ENCODE assay signal across 1 cellular context in the genomic region with DNA sequence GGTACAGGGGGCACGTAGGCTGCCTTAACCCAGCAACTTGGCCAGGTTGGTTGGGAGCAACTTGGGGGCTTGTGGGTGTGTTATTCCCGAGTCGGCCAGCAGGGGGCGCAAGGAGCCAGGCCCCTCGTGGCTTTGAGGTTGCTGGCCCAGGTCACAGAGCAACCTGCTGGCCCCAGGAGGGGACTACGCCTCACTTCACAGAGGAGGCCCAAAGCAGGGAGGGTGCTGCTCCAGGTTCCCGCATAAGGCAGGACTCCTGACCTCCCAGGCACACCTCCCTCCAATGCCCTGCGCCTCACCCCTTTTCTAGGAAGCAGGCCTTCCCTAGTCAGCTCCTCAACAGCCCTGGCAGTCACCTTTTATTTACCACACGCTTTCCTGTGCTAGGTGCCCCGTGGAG.
TF ChIP-seq lines count a peak whose summit lies in the region.

No MANE protein-coding gene starts in this region.

TF ChIP-seq in HepG2, 621 proteins besides CTCF, POLR2A, EP300 and RAD21 (continued from another document and continues in another):
- no peak for TF ChIP-seq PRMT3 (CRISPR knock-in tag; IDR thresholded peaks at IDR 0.05; ENCODE audit: borderline replicate concordance, low read depth)
- TF ChIP-seq RELA (CRISPR knock-in tag; IDR thresholded peaks at IDR 0.05) = no peak
- TF ChIP-seq TBX3 (IDR thresholded peaks at IDR 0.05; ENCODE audit: borderline replicate concordance) = no peak
- TF ChIP-seq, protein P1, sequence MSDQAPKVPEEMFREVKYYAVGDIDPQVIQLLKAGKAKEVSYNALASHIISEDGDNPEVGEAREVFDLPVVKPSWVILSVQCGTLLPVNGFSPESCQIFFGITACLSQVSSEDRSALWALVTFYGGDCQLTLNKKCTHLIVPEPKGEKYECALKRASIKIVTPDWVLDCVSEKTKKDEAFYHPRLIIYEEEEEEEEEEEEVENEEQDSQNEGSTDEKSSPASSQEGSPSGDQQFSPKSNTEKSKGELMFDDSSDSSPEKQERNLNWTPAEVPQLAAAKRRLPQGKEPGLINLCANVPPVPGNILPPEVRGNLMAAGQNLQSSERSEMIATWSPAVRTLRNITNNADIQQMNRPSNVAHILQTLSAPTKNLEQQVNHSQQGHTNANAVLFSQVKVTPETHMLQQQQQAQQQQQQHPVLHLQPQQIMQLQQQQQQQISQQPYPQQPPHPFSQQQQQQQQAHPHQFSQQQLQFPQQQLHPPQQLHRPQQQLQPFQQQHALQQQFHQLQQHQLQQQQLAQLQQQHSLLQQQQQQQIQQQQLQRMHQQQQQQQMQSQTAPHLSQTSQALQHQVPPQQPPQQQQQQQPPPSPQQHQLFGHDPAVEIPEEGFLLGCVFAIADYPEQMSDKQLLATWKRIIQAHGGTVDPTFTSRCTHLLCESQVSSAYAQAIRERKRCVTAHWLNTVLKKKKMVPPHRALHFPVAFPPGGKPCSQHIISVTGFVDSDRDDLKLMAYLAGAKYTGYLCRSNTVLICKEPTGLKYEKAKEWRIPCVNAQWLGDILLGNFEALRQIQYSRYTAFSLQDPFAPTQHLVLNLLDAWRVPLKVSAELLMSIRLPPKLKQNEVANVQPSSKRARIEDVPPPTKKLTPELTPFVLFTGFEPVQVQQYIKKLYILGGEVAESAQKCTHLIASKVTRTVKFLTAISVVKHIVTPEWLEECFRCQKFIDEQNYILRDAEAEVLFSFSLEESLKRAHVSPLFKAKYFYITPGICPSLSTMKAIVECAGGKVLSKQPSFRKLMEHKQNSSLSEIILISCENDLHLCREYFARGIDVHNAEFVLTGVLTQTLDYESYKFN (CRISPR knock-in tag; conservative IDR thresholded peaks at IDR 0.05) = peak; percentile 36; the same call in 1 of the 2 replicates
- no peak for TF ChIP-seq HES4 (CRISPR knock-in tag; IDR thresholded peaks at IDR 0.05; ENCODE audit: borderline replicate concordance)
- no peak; the same call in 1 of the 2 replicates for TF ChIP-seq NR2F6 (IDR thresholded peaks at IDR 0.05)
- peak; percentile 67 for TF ChIP-seq NR2F6 (CRISPR knock-in tag; IDR thresholded peaks at IDR 0.05)
- no peak for TF ChIP-seq SATB2 (CRISPR knock-in tag; IDR thresholded peaks at IDR 0.05)
- TF ChIP-seq HOXA3 (CRISPR knock-in tag; IDR thresholded peaks at IDR 0.05) = peak; percentile 44; the same call in 1 of the 2 replicates
- TF ChIP-seq, protein P2, sequence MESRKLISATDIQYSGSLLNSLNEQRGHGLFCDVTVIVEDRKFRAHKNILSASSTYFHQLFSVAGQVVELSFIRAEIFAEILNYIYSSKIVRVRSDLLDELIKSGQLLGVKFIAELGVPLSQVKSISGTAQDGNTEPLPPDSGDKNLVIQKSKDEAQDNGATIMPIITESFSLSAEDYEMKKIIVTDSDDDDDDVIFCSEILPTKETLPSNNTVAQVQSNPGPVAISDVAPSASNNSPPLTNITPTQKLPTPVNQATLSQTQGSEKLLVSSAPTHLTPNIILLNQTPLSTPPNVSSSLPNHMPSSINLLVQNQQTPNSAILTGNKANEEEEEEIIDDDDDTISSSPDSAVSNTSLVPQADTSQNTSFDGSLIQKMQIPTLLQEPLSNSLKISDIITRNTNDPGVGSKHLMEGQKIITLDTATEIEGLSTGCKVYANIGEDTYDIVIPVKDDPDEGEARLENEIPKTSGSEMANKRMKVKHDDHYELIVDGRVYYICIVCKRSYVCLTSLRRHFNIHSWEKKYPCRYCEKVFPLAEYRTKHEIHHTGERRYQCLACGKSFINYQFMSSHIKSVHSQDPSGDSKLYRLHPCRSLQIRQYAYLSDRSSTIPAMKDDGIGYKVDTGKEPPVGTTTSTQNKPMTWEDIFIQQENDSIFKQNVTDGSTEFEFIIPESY (CRISPR knock-in tag; IDR thresholded peaks at IDR 0.05) = peak; percentile 82
- peak; percentile 55 for TF ChIP-seq HNF4A (CRISPR knock-in tag; IDR thresholded peaks at IDR 0.05)
- TF ChIP-seq ZNF772 (CRISPR knock-in tag; IDR thresholded peaks at IDR 0.05) = peak; percentile 72; the same call in 1 of the 2 replicates
- TF ChIP-seq, protein P3, sequence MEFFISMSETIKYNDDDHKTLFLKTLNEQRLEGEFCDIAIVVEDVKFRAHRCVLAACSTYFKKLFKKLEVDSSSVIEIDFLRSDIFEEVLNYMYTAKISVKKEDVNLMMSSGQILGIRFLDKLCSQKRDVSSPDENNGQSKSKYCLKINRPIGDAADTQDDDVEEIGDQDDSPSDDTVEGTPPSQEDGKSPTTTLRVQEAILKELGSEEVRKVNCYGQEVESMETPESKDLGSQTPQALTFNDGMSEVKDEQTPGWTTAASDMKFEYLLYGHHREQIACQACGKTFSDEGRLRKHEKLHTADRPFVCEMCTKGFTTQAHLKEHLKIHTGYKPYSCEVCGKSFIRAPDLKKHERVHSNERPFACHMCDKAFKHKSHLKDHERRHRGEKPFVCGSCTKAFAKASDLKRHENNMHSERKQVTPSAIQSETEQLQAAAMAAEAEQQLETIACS (CRISPR knock-in tag; IDR thresholded peaks at IDR 0.05) = no peak
- no peak for TF ChIP-seq ZKSCAN5 (CRISPR knock-in tag; IDR thresholded peaks at IDR 0.05)
- TF ChIP-seq, protein P4, sequence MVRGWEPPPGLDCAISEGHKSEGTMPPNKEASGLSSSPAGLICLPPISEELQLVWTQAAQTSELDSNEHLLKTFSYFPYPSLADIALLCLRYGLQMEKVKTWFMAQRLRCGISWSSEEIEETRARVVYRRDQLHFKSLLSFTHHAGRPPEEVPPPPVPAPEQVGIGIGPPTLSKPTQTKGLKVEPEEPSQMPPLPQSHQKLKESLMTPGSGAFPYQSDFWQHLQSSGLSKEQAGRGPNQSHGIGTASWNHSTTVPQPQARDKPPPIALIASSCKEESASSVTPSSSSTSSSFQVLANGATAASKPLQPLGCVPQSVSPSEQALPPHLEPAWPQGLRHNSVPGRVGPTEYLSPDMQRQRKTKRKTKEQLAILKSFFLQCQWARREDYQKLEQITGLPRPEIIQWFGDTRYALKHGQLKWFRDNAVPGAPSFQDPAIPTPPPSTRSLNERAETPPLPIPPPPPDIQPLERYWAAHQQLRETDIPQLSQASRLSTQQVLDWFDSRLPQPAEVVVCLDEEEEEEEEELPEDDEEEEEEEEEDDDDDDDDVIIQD (CRISPR knock-in tag; IDR thresholded peaks at IDR 0.05; ENCODE audit: low read depth) = no peak
- peak; percentile 60; the same call in 1 of the 2 replicates for TF ChIP-seq ZBTB20 (CRISPR knock-in tag; IDR thresholded peaks at IDR 0.05; ENCODE audit: borderline replicate concordance, low read depth)
- TF ChIP-seq TOE1 (CRISPR knock-in tag; IDR thresholded peaks at IDR 0.05) = no peak
- TF ChIP-seq KLF6 (CRISPR knock-in tag; IDR thresholded peaks at IDR 0.05) = peak; percentile 52; the same call in 1 of the 2 replicates
- TF ChIP-seq ZNF33B (CRISPR knock-in tag; IDR thresholded peaks at IDR 0.05) = no peak
- TF ChIP-seq NCOA2 (CRISPR knock-in tag; IDR thresholded peaks at IDR 0.05) = peak; percentile 31; the same call in 1 of the 2 replicates
- no peak for TF ChIP-seq ZNF670 (CRISPR knock-in tag; IDR thresholded peaks at IDR 0.05; ENCODE audit: borderline replicate concordance)
- no peak for TF ChIP-seq ZMAT3 (CRISPR knock-in tag; conservative IDR thresholded peaks at IDR 0.05)
- TF ChIP-seq ZSCAN22 (CRISPR knock-in tag; IDR thresholded peaks at IDR 0.05) = no peak
- TF ChIP-seq FOSL2 (CRISPR knock-in tag; IDR thresholded peaks at IDR 0.05) = peak; percentile 37; the same call in 1 of the 2 replicates
- peak; percentile 76; the same call in 1 of the 2 replicates for TF ChIP-seq SMC3 (IDR thresholded peaks at IDR 0.05; ENCODE audit: low read length)
- no peak for TF ChIP-seq PPARG (CRISPR knock-in tag; conservative IDR thresholded peaks at IDR 0.05)
- TF ChIP-seq, protein P5, sequence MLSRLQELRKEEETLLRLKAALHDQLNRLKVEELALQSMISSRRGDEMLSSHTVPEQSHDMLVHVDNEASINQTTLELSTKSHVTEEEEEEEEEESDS (CRISPR knock-in tag; IDR thresholded peaks at IDR 0.05; ENCODE audit: borderline replicate concordance) = no peak
- TF ChIP-seq, protein P6, sequence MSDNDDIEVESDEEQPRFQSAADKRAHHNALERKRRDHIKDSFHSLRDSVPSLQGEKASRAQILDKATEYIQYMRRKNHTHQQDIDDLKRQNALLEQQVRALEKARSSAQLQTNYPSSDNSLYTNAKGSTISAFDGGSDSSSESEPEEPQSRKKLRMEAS (IDR thresholded peaks at IDR 0.05) = peak; percentile 65; the same call in 1 of the 2 replicates
- TF ChIP-seq, protein P7, sequence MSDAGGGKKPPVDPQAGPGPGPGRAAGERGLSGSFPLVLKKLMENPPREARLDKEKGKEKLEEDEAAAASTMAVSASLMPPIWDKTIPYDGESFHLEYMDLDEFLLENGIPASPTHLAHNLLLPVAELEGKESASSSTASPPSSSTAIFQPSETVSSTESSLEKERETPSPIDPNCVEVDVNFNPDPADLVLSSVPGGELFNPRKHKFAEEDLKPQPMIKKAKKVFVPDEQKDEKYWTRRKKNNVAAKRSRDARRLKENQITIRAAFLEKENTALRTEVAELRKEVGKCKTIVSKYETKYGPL (CRISPR knock-in tag; IDR thresholded peaks at IDR 0.05) = no peak
- TF ChIP-seq ZNF605 (CRISPR knock-in tag; IDR thresholded peaks at IDR 0.05) = peak; percentile 38; the same call in 1 of the 2 replicates
- no peak for TF ChIP-seq HMGA1 (CRISPR knock-in tag; conservative IDR thresholded peaks at IDR 0.05)
- TF ChIP-seq, protein P8, sequence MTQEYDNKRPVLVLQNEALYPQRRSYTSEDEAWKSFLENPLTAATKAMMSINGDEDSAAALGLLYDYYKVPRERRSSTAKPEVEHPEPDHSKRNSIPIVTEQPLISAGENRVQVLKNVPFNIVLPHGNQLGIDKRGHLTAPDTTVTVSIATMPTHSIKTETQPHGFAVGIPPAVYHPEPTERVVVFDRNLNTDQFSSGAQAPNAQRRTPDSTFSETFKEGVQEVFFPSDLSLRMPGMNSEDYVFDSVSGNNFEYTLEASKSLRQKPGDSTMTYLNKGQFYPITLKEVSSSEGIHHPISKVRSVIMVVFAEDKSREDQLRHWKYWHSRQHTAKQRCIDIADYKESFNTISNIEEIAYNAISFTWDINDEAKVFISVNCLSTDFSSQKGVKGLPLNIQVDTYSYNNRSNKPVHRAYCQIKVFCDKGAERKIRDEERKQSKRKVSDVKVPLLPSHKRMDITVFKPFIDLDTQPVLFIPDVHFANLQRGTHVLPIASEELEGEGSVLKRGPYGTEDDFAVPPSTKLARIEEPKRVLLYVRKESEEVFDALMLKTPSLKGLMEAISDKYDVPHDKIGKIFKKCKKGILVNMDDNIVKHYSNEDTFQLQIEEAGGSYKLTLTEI (CRISPR knock-in tag; conservative IDR thresholded peaks at IDR 0.05) = no peak
- peak; percentile 89 for TF ChIP-seq STAG1 (CRISPR knock-in tag; IDR thresholded peaks at IDR 0.05)
- TF ChIP-seq, protein P9, sequence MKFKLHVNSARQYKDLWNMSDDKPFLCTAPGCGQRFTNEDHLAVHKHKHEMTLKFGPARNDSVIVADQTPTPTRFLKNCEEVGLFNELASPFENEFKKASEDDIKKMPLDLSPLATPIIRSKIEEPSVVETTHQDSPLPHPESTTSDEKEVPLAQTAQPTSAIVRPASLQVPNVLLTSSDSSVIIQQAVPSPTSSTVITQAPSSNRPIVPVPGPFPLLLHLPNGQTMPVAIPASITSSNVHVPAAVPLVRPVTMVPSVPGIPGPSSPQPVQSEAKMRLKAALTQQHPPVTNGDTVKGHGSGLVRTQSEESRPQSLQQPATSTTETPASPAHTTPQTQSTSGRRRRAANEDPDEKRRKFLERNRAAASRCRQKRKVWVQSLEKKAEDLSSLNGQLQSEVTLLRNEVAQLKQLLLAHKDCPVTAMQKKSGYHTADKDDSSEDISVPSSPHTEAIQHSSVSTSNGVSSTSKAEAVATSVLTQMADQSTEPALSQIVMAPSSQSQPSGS (CRISPR knock-in tag; IDR thresholded peaks at IDR 0.05) = 0 out of 2 replicates have a peak, but pooled peaks have one; percentile 11
- TF ChIP-seq, protein P10, sequence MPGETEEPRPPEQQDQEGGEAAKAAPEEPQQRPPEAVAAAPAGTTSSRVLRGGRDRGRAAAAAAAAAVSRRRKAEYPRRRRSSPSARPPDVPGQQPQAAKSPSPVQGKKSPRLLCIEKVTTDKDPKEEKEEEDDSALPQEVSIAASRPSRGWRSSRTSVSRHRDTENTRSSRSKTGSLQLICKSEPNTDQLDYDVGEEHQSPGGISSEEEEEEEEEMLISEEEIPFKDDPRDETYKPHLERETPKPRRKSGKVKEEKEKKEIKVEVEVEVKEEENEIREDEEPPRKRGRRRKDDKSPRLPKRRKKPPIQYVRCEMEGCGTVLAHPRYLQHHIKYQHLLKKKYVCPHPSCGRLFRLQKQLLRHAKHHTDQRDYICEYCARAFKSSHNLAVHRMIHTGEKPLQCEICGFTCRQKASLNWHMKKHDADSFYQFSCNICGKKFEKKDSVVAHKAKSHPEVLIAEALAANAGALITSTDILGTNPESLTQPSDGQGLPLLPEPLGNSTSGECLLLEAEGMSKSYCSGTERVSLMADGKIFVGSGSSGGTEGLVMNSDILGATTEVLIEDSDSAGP (CRISPR knock-in tag; IDR thresholded peaks at IDR 0.05; ENCODE audit: borderline replicate concordance) = peak; percentile 86
- TF ChIP-seq, protein P11, sequence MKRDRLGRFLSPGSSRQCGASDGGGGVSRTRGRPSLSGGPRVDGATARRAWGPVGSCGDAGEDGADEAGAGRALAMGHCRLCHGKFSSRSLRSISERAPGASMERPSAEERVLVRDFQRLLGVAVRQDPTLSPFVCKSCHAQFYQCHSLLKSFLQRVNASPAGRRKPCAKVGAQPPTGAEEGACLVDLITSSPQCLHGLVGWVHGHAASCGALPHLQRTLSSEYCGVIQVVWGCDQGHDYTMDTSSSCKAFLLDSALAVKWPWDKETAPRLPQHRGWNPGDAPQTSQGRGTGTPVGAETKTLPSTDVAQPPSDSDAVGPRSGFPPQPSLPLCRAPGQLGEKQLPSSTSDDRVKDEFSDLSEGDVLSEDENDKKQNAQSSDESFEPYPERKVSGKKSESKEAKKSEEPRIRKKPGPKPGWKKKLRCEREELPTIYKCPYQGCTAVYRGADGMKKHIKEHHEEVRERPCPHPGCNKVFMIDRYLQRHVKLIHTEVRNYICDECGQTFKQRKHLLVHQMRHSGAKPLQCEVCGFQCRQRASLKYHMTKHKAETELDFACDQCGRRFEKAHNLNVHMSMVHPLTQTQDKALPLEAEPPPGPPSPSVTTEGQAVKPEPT (CRISPR knock-in tag; IDR thresholded peaks at IDR 0.05; ENCODE audit: low read depth) = no peak
- TF ChIP-seq ZNF232 (CRISPR knock-in tag; IDR thresholded peaks at IDR 0.05; ENCODE audit: borderline replicate concordance) = no peak
